8 cellular contexts compared by ENCODE assay signal in the genomic region with DNA sequence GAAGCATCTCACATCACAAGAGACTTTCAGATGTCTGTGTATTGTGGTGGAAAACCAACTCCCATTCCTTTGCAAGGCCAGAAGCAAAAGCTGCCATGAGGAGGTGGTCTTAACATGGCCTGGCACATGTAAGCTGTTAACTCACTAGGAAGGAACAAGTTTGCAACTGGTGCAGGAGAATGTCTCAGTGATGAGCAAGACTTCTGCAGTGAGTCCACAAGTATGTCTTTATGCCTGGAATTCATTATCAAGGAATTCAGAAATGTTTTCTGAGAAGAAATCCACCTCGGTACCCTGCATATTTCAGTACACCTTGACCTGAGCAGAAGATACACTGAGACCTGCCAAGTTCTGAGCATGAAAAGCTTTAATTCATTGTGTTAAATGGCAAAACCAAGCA.
"Had no signal": no experiment of that assay in that cellular context is flagged by ENCODE, and none has a peak within 500 bp of the region (broad histone marks: within the 10 kb centered on the region; RNA-seq: fewer than 3 reads in every experiment).

No MANE protein-coding gene starts in this region.

- H3K9ac ChIP-seq: KMS-11 had no signal

- ATAC-seq: HepG2, K562 had no signal

- DNase-seq: IMR-90, KBM-7, KG1 had no signal

- FAIRE-seq: HepG2, HTR-8/SVneo, K562 had no signal

- H3K27ac ChIP-seq: HL-60, KMS-11 had no signal

- H3K4me2 ChIP-seq: KMS-11 had no signal

- H3K4me3 ChIP-seq: K562 had no signal
